Comparison of ENCODE assay signal across 20 cellular contexts in the genomic region with DNA sequence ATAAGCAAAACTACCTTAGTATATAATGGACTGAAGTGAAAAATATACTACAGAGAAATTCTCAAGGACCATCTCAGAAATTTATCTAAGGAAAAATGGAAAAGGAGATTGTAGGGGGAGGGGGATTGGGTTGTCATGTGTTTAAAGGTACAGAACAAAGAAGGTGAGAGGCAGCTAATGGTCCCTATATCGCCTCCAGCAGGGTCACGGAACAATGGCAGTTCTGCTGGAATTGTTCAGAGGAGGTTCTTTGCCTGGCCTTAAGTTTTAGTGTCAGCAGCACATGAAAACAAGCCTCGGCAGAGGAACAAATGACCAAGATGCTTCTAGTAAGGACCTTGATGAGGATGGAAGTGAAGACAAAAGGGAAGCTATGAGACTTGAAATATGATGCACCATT.
"Had no signal": no experiment of that assay in that cellular context is flagged by ENCODE, and none has a peak within 500 bp of the region (broad histone marks: within the 10 kb centered on the region; RNA-seq: fewer than 3 reads in every experiment).

No MANE protein-coding gene starts in this region.

- H3K27ac ChIP-seq: brain microvascular endothelial cell, colonic mucosa, gastroesophageal sphincter, heart left ventricle, neutrophil, pancreas, stomach had no signal

- H3K4me1 ChIP-seq: colonic mucosa, pancreas, stomach had no signal

- H3K4me3 ChIP-seq: colonic mucosa, gastroesophageal sphincter, heart left ventricle, pancreas, stomach had no signal

- H3K27me3 ChIP-seq: brain microvascular endothelial cell, colonic mucosa, gastroesophageal sphincter, heart left ventricle, neutrophil, pancreas, stomach had no signal

- H3K9me3 ChIP-seq: colonic mucosa, gastroesophageal sphincter, heart left ventricle, neutrophil, pancreas, stomach had no signal

- DNase-seq: activated CD4-positive, alpha-beta T cell treated with anti-CD3 and anti-CD28 coated beads, Interleukin-2, amount 50 U/mL, for 1 hour; activated CD4-positive, CD25-positive, alpha-beta regulatory T cell treated with anti-CD3 and anti-CD28 coated beads, Interleukin-2, amount 50 U/mL, for 72 hours; activated CD8-positive, alpha-beta memory T cell treated with anti-CD3 and anti-CD28 coated beads for 24 hours; activated CD8-positive, alpha-beta memory T cell treated with anti-CD3 and anti-CD28 coated beads, Interleukin-2, amount 50 U/mL, for 48 hours; activated effector memory CD4-positive, alpha-beta T cell treated with anti-CD3 and anti-CD28 coated beads, Interleukin-2, amount 50 U/mL, for 16 hours; activated naive CD4-positive, alpha-beta T cell treated with anti-CD3 and anti-CD28 coated beads, Interleukin-2, amount 50 U/mL, for 16 hours; activated T-cell treated with anti-CD3 and anti-CD28 coated beads, Interleukin-2, amount 50 U/mL, for 48 hours; aorta; colonic mucosa; heart left ventricle; left cardiac atrium; natural killer cell; pancreas; stimulated activated CD4-positive, alpha-beta T cell treated with anti-CD3 and anti-CD28 coated beads, Interleukin-4, amount 100 ng/mL, for 24 hours; stomach had no signal

- ATAC-seq: gastroesophageal sphincter; heart left ventricle; left cardiac atrium; natural killer cell; pancreas; sciatic nerve; stimulated activated effector memory CD8-positive, alpha-beta T cell treated with anti-CD3 and anti-CD28 coated beads, Interleukin-12 subunit alpha, Interleukin-12 subunit beta, amount 100 ng/mL, for 72 hours had no signal

- H3K36me3 ChIP-seq: brain microvascular endothelial cell, colonic mucosa, gastroesophageal sphincter, heart left ventricle, neutrophil, pancreas, stomach had no signal
